In genomic region chr10:101006593-101007098, GRCh38 we compare ENCODE assay signal across 1 cellular context.
TF ChIP-seq lines count a peak whose summit lies in the region.

No MANE protein-coding gene starts in this region.

TF ChIP-seq in K562, 482 proteins besides CTCF, POLR2A, EP300 and RAD21:
- TF ChIP-seq RBFOX2 (IDR thresholded peaks at IDR 0.05; ENCODE audit: low read depth, low read length) (0 out of 2 replicates have a peak, but pooled peaks have one; percentile 5), ZBTB33 (CRISPR knock-in tag; IDR thresholded peaks at IDR 0.05) (peak; percentile 93), ZNF324 (CRISPR knock-in tag; IDR thresholded peaks at IDR 0.05) (no peak)
